1 cellular context compared by ENCODE assay signal in the genomic region with DNA sequence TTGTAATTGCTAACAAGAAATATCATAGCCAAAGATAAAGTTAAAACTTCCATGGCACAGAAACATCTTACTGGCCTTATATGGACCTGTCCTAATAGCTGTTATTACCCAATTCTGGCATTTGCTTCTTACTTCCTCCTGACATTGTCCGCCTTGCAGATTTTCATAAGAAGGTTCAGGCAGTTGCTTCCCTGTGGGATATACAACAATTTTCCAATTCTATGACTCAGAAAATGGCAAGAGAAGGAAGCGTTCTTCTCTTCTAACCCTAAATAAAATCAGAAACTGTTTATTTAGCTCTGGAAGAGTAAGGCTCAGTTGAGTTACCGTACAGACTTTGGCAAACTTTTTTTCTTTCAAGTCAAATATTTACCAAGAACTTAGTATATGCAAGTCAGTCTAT.
TF ChIP-seq lines count a peak whose summit lies in the region.

No MANE protein-coding gene starts in this region.

TF ChIP-seq in H1, 55 proteins besides CTCF, POLR2A, EP300 and RAD21:
- TF ChIP-seq, protein P1, sequence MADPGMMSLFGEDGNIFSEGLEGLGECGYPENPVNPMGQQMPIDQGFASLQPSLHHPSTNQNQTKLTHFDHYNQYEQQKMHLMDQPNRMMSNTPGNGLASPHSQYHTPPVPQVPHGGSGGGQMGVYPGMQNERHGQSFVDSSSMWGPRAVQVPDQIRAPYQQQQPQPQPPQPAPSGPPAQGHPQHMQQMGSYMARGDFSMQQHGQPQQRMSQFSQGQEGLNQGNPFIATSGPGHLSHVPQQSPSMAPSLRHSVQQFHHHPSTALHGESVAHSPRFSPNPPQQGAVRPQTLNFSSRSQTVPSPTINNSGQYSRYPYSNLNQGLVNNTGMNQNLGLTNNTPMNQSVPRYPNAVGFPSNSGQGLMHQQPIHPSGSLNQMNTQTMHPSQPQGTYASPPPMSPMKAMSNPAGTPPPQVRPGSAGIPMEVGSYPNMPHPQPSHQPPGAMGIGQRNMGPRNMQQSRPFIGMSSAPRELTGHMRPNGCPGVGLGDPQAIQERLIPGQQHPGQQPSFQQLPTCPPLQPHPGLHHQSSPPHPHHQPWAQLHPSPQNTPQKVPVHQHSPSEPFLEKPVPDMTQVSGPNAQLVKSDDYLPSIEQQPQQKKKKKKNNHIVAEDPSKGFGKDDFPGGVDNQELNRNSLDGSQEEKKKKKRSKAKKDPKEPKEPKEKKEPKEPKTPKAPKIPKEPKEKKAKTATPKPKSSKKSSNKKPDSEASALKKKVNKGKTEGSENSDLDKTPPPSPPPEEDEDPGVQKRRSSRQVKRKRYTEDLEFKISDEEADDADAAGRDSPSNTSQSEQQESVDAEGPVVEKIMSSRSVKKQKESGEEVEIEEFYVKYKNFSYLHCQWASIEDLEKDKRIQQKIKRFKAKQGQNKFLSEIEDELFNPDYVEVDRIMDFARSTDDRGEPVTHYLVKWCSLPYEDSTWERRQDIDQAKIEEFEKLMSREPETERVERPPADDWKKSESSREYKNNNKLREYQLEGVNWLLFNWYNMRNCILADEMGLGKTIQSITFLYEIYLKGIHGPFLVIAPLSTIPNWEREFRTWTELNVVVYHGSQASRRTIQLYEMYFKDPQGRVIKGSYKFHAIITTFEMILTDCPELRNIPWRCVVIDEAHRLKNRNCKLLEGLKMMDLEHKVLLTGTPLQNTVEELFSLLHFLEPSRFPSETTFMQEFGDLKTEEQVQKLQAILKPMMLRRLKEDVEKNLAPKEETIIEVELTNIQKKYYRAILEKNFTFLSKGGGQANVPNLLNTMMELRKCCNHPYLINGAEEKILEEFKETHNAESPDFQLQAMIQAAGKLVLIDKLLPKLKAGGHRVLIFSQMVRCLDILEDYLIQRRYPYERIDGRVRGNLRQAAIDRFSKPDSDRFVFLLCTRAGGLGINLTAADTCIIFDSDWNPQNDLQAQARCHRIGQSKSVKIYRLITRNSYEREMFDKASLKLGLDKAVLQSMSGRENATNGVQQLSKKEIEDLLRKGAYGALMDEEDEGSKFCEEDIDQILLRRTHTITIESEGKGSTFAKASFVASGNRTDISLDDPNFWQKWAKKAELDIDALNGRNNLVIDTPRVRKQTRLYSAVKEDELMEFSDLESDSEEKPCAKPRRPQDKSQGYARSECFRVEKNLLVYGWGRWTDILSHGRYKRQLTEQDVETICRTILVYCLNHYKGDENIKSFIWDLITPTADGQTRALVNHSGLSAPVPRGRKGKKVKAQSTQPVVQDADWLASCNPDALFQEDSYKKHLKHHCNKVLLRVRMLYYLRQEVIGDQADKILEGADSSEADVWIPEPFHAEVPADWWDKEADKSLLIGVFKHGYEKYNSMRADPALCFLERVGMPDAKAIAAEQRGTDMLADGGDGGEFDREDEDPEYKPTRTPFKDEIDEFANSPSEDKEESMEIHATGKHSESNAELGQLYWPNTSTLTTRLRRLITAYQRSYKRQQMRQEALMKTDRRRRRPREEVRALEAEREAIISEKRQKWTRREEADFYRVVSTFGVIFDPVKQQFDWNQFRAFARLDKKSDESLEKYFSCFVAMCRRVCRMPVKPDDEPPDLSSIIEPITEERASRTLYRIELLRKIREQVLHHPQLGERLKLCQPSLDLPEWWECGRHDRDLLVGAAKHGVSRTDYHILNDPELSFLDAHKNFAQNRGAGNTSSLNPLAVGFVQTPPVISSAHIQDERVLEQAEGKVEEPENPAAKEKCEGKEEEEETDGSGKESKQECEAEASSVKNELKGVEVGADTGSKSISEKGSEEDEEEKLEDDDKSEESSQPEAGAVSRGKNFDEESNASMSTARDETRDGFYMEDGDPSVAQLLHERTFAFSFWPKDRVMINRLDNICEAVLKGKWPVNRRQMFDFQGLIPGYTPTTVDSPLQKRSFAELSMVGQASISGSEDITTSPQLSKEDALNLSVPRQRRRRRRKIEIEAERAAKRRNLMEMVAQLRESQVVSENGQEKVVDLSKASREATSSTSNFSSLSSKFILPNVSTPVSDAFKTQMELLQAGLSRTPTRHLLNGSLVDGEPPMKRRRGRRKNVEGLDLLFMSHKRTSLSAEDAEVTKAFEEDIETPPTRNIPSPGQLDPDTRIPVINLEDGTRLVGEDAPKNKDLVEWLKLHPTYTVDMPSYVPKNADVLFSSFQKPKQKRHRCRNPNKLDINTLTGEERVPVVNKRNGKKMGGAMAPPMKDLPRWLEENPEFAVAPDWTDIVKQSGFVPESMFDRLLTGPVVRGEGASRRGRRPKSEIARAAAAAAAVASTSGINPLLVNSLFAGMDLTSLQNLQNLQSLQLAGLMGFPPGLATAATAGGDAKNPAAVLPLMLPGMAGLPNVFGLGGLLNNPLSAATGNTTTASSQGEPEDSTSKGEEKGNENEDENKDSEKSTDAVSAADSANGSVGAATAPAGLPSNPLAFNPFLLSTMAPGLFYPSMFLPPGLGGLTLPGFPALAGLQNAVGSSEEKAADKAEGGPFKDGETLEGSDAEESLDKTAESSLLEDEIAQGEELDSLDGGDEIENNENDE (IDR thresholded peaks at IDR 0.05; ENCODE audit: insufficient replicate concordance, low read length): no peak
- TF ChIP-seq RFX5 (IDR thresholded peaks at IDR 0.05; ENCODE audit: borderline replicate concordance, low read depth, low read length) (no peak), SUZ12 (IDR thresholded peaks at IDR 0.05; ENCODE audit: low read length) (no peak), CBX8 (IDR thresholded peaks at IDR 0.05; ENCODE audit: borderline replicate concordance, low read depth, low read length) (no peak), TBP (IDR thresholded peaks at IDR 0.05; ENCODE audit: low read depth, low read length) (no peak), SIRT6 (IDR thresholded peaks at IDR 0.05; ENCODE audit: low read length) (no peak)
- TF ChIP-seq, protein P2, sequence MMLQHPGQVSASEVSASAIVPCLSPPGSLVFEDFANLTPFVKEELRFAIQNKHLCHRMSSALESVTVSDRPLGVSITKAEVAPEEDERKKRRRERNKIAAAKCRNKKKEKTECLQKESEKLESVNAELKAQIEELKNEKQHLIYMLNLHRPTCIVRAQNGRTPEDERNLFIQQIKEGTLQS (IDR thresholded peaks at IDR 0.05; ENCODE audit: insufficient read depth, low read depth, low read length): no peak
- TF ChIP-seq, protein P3, sequence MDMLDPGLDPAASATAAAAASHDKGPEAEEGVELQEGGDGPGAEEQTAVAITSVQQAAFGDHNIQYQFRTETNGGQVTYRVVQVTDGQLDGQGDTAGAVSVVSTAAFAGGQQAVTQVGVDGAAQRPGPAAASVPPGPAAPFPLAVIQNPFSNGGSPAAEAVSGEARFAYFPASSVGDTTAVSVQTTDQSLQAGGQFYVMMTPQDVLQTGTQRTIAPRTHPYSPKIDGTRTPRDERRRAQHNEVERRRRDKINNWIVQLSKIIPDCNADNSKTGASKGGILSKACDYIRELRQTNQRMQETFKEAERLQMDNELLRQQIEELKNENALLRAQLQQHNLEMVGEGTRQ (IDR thresholded peaks at IDR 0.05; ENCODE audit: low read length): no peak
